In genomic region chr2:55843096-55843991, GRCh38 we compare ENCODE assay signal across 12 cellular contexts.
DNase-seq lines count a peak whose midpoint lies in the region; ATAC-seq, FAIRE-seq and TF ChIP-seq lines count a peak whose summit lies in the region.
"Had no signal": no experiment of that assay in that cellular context is flagged by ENCODE, and none has a peak within 500 bp of the region (broad histone marks: within the 10 kb centered on the region; RNA-seq: fewer than 3 reads in every experiment).

No MANE protein-coding gene starts in this region.

- H2AFZ ChIP-seq in osteoblast (ENCODE audit: low read length), result no peak overlapping the region
- H2AFZ ChIP-seq: parathyroid adenoma had no signal

- H3K9me3 ChIP-seq in osteoblast (ENCODE audit: low read depth, low read length), result no peaks in the 10 kb centered on the region

- no peaks in the 10 kb centered on the region for H3K27me3 ChIP-seq in osteoblast (ENCODE audit: insufficient read depth, low read length)

- H3K27ac ChIP-seq in osteoblast (ENCODE audit: low read depth, low read length), result peak overlapping the region; percentile 86
- H3K27ac ChIP-seq: parathyroid adenoma had no signal

- no peak for ATAC-seq in HG02610 (IDR thresholded peaks at IDR 0.05; ENCODE audit: unreplicated experiment)
- no peak for ATAC-seq in GM21737 (IDR thresholded peaks at IDR 0.05; ENCODE audit: unreplicated experiment)

- peaks cover 32% of the 10 kb centered on the region for H3K4me1 ChIP-seq in osteoblast (ENCODE audit: insufficient read depth, low read length)
- H3K4me1 ChIP-seq: parathyroid adenoma had no signal

- no peaks in the 10 kb centered on the region for H3K79me2 ChIP-seq in osteoblast (ENCODE audit: insufficient read depth, low read length)
- H3K79me2 ChIP-seq: parathyroid adenoma had no signal

- no peak for TF ChIP-seq CTCF in osteoblast (IDR thresholded peaks at IDR 0.05; ENCODE audit: extremely low read depth, low read depth, low read length)

- no peaks in the 10 kb centered on the region for H3K36me3 ChIP-seq in osteoblast (ENCODE audit: insufficient read depth, low read length)

- no peak overlapping the region for H3K4me3 ChIP-seq in osteoblast (ENCODE audit: insufficient read depth, low read length)

- no peak overlapping the region for H3K4me2 ChIP-seq in osteoblast (ENCODE audit: insufficient read depth, low read length)

- no peaks in the 10 kb centered on the region for H4K20me1 ChIP-seq in osteoblast (ENCODE audit: insufficient read depth, low read length)

- DNase-seq in EL (peak; percentile 97), NCI-H2196 treated with DMSO at 0.1 percent for 48 hours (lab: John Stamatoyannopoulos, UW; ENCODE audit: unreplicated experiment) (peak; percentile 11), osteoblast (ENCODE audit: insufficient read length, low spot score, missing footprints) (peak; percentile 72), NCI-H1092 (lab: John Stamatoyannopoulos, UW) (no peak), NCI-H146 treated with DMSO at 0.1 percent for 48 hours (lab: John Stamatoyannopoulos, UW; ENCODE audit: unreplicated experiment) (no peak)

- FAIRE-seq in endometrium (lab: Jason Lieb, UNC), result peak; percentile 26
- FAIRE-seq: colon, GM12892, TTC549 had no signal

Comparison
In these comparisons a context has a peak if more than half of its experiments do, and no peak if none do; other contexts are left out.
1. DNase-seq: peak in EL (single experiment), NCI-H2196 treated with DMSO at 0.1 percent for 48 hours (single experiment) and osteoblast (single experiment); none in NCI-H1092 (single experiment) and NCI-H146 treated with DMSO at 0.1 percent for 48 hours (single experiment).